9 cellular contexts compared by ENCODE assay signal in the genomic region with DNA sequence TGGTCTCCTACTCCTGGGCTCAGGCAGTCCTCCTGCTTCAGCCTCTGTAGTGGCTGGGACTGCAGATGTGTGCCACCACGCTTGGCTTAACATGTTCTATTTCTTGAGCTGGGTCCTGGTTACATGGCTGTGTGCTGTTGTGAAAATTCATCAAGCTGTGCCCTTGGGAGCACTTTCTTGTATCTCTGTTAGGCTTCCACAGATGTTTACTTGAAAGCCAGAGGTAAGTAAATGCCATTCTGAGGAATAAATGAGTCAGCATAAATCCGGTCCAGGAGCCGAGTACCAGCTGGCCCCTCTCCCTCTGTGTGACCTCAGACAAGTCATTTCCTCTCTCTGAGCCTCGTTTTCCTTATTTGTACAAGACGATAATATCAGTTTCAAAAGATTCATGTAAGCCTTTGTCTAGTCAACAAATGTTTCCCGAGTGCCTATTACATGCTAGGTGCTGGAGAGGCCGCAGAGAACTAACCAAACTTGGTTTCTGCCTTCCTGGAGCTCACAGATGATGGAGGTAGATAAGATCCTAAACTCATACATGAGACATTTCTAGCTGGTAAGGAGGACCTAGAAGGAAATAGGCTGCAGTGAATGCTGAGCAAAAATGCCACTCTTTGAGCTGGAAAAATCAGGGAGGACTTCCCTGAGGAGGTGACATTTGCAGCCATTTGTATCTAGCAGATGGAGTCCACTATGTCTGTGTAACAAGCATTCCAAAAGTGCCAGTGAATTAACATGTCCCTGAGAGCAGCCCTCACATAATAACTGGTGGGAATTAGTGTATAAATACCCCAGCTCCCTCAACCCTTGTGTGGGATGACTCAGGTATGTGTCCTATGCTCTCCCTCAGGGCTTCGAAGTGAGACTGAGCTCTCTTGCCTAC. TPM values are rescaled to one million over a fixed set of nuclear protein-coding genes. Genes with fewer than 3 reads are reported as not detected.
DNase-seq lines count a peak whose midpoint lies in the region; ATAC-seq, FAIRE-seq and TF ChIP-seq lines count a peak whose summit lies in the region.
"Had no signal": no experiment of that assay in that cellular context is flagged by ENCODE, and none has a peak within 500 bp of the region (broad histone marks: within the 10 kb centered on the region; RNA-seq: fewer than 3 reads in every experiment).

No MANE protein-coding gene starts in this region.

- peaks cover 39 to 75% (median 53%) of the 10 kb centered on the region in 7 donors for H3K4me1 Mint-ChIP-seq in naive thymus-derived CD4-positive, alpha-beta T cell

- H3K9me3 ChIP-seq in naive thymus-derived CD4-positive, alpha-beta T cell (ENCODE audit: control insufficient read depth in 2 of 3, low read length in 3 of 3): no peaks in the 10 kb centered on the region

- POLR2A ChIA-PET in naive thymus-derived CD4-positive, alpha-beta T cell (lab: Charles Lee): interaction anchor here (0.6 to 9.9 kb wide), 13 partner anchors 11 to 136 kb away, joined by 3 to 101 read pairs (median 6); partner anchors contain the start of genes AKAP8, AKAP8L and WIZ

- H3K27me3 ChIP-seq in naive thymus-derived CD4-positive, alpha-beta T cell (ENCODE audit: control insufficient read depth in 2 of 2, insufficient read depth in 2 of 2, low read length in 2 of 2): no peaks in the 10 kb centered on the region

- H3K4me3 Mint-ChIP-seq in naive thymus-derived CD4-positive, alpha-beta T cell: peak overlapping the region; percentile 63 to 95 (median 76)
- H3K4me3 Mint-ChIP-seq: dendritic cell treated with granulocyte-macrophage colony-stimulating factor and Interleukin-4, amounts not matched to agents 40 ng/mL and 50 ng/mL, for 4 days had no signal

- H3K27ac Mint-ChIP-seq in naive thymus-derived CD4-positive, alpha-beta T cell: peak overlapping the region; percentile 85 to 95 (median 87)

- H3K4me1 ChIP-seq in naive thymus-derived CD4-positive, alpha-beta T cell (ENCODE audit: control insufficient read depth in 2 of 2, insufficient read depth in 2 of 2, low read length in 2 of 2): peaks cover 43 to 47% of the 10 kb centered on the region in 2 donors

- FAIRE-seq in H54 (lab: Jason Lieb, UNC): no peak

- no peak overlapping the region for H3K4me3 ChIP-seq in Jurkat, Clone E6-1 (ENCODE audit: low read length)
- peak overlapping the region; percentile 1 for H3K4me3 ChIP-seq in naive thymus-derived CD4-positive, alpha-beta T cell (ENCODE audit: low read length)

- peaks cover 0 to 33% (median 6%) of the 10 kb centered on the region in 5 donors for H3K36me3 Mint-ChIP-seq in naive thymus-derived CD4-positive, alpha-beta T cell

- peak; percentile 55 for ATAC-seq in GM19324 (IDR thresholded peaks at IDR 0.05; ENCODE audit: low FRiP score, unreplicated experiment)
- peak; percentile 42 for ATAC-seq in naive thymus-derived CD4-positive, alpha-beta T cell

- H3K27me3 Mint-ChIP-seq in naive thymus-derived CD4-positive, alpha-beta T cell: peaks cover 0 to 14% (median 0%) of the 10 kb centered on the region in 5 donors

- H3K36me3 ChIP-seq in naive thymus-derived CD4-positive, alpha-beta T cell (ENCODE audit: control insufficient read depth in 2 of 3, insufficient read depth in 3 of 3, low read length in 3 of 3): peaks cover 0 to 5% (median 0%) of the 10 kb centered on the region in 3 experiments

- peak; percentile 60 for DNase-seq in A172 (ENCODE audit: low spot score)
- peak; percentile 98 for DNase-seq in Jurkat, Clone E6-1 (ENCODE audit: low read depth, low spot score)
- peak; percentile 17 to 37 for DNase-seq in activated CD8-positive, alpha-beta memory T cell treated with anti-CD3 and anti-CD28 coated beads for 1 hour (ENCODE audit: extremely low read depth in 1 of 2, low read depth in 1 of 2)
- peak in 6 of 9 donors; percentile 17 to 58 (median 32) for DNase-seq in naive thymus-derived CD4-positive, alpha-beta T cell
- DNase-seq in NCI-H526 (lab: John Stamatoyannopoulos, UW): no peak
- DNase-seq in H54 (ENCODE audit: insufficient read length, low spot score): no peak
- no peak for DNase-seq in OCI-M2 (lab: John Stamatoyannopoulos, UW; ENCODE audit: unreplicated experiment)

- intact Hi-C loops in naive thymus-derived CD4-positive, alpha-beta T cell (cut with micrococcal nuclease): loop anchor here (1.0 to 10.0 kb wide), 8 partner anchors 14 to 370 kb away; no protein-coding TSS in a partner anchor

- peaks cover 0 to 1% (median 0%) of the 10 kb centered on the region in 11 donors for H3K9me3 Mint-ChIP-seq in naive thymus-derived CD4-positive, alpha-beta T cell
- H3K9me3 Mint-ChIP-seq: dendritic cell treated with granulocyte-macrophage colony-stimulating factor and Interleukin-4, amounts not matched to agents 40 ng/mL and 50 ng/mL, for 4 days had no signal

- CTCF ChIA-PET in naive thymus-derived CD4-positive, alpha-beta T cell (lab: Charles Lee): interaction anchor here (0.6 to 1.7 kb wide), 4 partner anchors 48 to 375 kb away, joined by 4 to 12 read pairs (median 6); partner anchors contain the start of gene AKAP8L

- peak overlapping the region; percentile 52 for H3K27ac ChIP-seq in naive thymus-derived CD4-positive, alpha-beta T cell (ENCODE audit: low read depth, low read length)

- TF ChIP-seq POLR2A in H54 (IDR thresholded peaks at IDR 0.05; ENCODE audit: low read depth, low read length): no peak

RNA-seq across cellular contexts. Expression of gene RASAL3, which starts 2.7 kb away (rescaled TPM):
- not detected in 2 replicates for total RNA-seq in A172 (2014; rRNA removed; shearing (Covaris generic))
- polyA plus RNA-seq in Jurkat, Clone E6-1 (2012; ENCODE audit: insufficient read depth, insufficient read length): 30.3 TPM
- total RNA-seq in naive thymus-derived CD4-positive, alpha-beta T cell: 100 to 1,000 TPM; 138 to 214 (median 159) TPM
- 100 to 1,000 TPM in 1 of 2 donors, 10 to 100 TPM in 1; 38.5 to 120 TPM for polyA plus RNA-seq in naive thymus-derived CD4-positive, alpha-beta T cell

RNA-seq across cellular contexts. Expression of gene PGLYRP2, which starts 12.2 kb away (rescaled TPM):
- total RNA-seq in A172 (2014; rRNA removed; shearing (Covaris generic)): not detected in 2 replicates
- not detected for polyA plus RNA-seq in Jurkat, Clone E6-1 (2012; ENCODE audit: insufficient read depth, insufficient read length)
- under 1 TPM in 3 of 5 experiments, not detected in 2; 0.21 to 0.65 (median 0.49) TPM for total RNA-seq in naive thymus-derived CD4-positive, alpha-beta T cell
- polyA plus RNA-seq in naive thymus-derived CD4-positive, alpha-beta T cell: under 1 TPM; 0.25 to 0.53 TPM

RNA-seq across cellular contexts. Expression of gene WIZ, which starts 17.3 kb away (rescaled TPM):
- 14.9 and 17.3 TPM in 2 replicates for total RNA-seq in A172 (2014; rRNA removed; shearing (Covaris generic))
- polyA plus RNA-seq in Jurkat, Clone E6-1 (2012; ENCODE audit: insufficient read depth, insufficient read length): 23.3 TPM
- 10 to 100 TPM; 20.1 to 34.9 (median 24.8) TPM for total RNA-seq in naive thymus-derived CD4-positive, alpha-beta T cell
- polyA plus RNA-seq in naive thymus-derived CD4-positive, alpha-beta T cell: 1 to 10 TPM in 1 of 2 donors, under 1 TPM in 1; 0.91 to 1.6 TPM

RNA-seq across cellular contexts. Expression of gene CYP4F22, which starts 41.2 kb away (rescaled TPM):
- not detected in 2 replicates for total RNA-seq in A172 (2014; rRNA removed; shearing (Covaris generic))
- polyA plus RNA-seq in Jurkat, Clone E6-1 (2012; ENCODE audit: insufficient read depth, insufficient read length): 5.1 TPM
- 1 to 10 TPM in 1 of 5 experiments, under 1 TPM in 3, not detected in 1; 0.24 to 3.6 (median 0.28) TPM for total RNA-seq in naive thymus-derived CD4-positive, alpha-beta T cell
- polyA plus RNA-seq in naive thymus-derived CD4-positive, alpha-beta T cell: under 1 TPM in 1 of 2 donors, not detected in 1; 0.15 TPM

RNA-seq across cellular contexts. Expression of gene AKAP8L, which starts 48.3 kb away (rescaled TPM):
- 53.2 and 56.4 TPM in 2 replicates for total RNA-seq in A172 (2014; rRNA removed; shearing (Covaris generic))
- polyA plus RNA-seq in Jurkat, Clone E6-1 (2012; ENCODE audit: insufficient read depth, insufficient read length): 147 TPM
- total RNA-seq in naive thymus-derived CD4-positive, alpha-beta T cell: 100 to 1,000 TPM in 4 of 5 experiments, 10 to 100 TPM in 1; 81.2 to 208 (median 146) TPM
- 10 to 100 TPM; 39.9 to 92.9 TPM for polyA plus RNA-seq in naive thymus-derived CD4-positive, alpha-beta T cell

Comparison
In these comparisons a context has a peak if more than half of its experiments do, and no peak if none do; other contexts are left out.
1. DNase-seq: peak in A172 (single experiment), Jurkat, Clone E6-1 (single experiment), activated CD8-positive, alpha-beta memory T cell treated with anti-CD3 and anti-CD28 coated beads for 1 hour (2 of 2) and naive thymus-derived CD4-positive, alpha-beta T cell (6 of 9); none in NCI-H526 (0 of 2), H54 (single experiment) and OCI-M2 (single experiment).
2. RNA of gene RASAL3, which starts 2.7 kb away (total RNA-seq): 138 to 214 TPM in naive thymus-derived CD4-positive, alpha-beta T cell; not detected in A172; every median in the first group is over 100 times any median in the second.